Comparison of ENCODE assay signal across 8 cellular contexts in the genomic region with DNA sequence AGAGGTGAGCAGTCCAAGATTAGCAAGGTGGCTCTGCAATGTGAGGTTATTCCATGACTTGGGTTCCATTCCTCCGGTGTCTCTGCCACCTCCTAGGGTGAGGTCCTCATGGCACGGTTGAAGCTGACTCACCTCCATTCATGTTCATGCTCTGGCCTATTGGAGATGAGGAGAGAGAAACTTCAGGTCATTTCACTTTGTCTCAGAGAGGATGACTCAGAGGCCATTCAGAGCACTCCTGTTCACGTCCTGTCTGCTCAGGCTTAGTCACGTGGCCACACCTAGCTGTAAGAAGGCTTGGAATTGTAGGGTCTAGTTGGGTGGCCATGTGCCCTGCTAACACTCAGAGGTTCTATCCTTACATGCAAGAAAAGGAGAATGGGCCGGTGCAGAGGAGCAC.
DNase-seq lines count a peak whose midpoint lies in the region; ATAC-seq and TF ChIP-seq lines count a peak whose summit lies in the region.

No MANE protein-coding gene starts in this region.

- H3K27ac Mint-ChIP-seq in stimulated activated memory B cell treated with anti-CD40 and anti-IgM and Interleukin-4, amounts not matched to agents 10 μg/mL and 1 μg/mL and 100 μg/mL, for 72 hours: no peak overlapping the region

- no peaks in the 10 kb centered on the region for H3K79me2 ChIP-seq in GM23248 (ENCODE audit: insufficient read depth)

- 22 to 24% methylated on average over 5 of the region's 5 CpGs for WGBS in GM23248 (ENCODE audit: low coverage in 1 of 2, low lambda C conversion rate in 2 of 2, missing lambda C conversion rate in 2 of 2), 2 experiments

- peaks cover 20% of the 10 kb centered on the region for H3K9me3 Mint-ChIP-seq in stimulated activated memory B cell treated with anti-CD40 and anti-IgM and Interleukin-4, amounts not matched to agents 10 μg/mL and 1 μg/mL and 100 μg/mL, for 72 hours

- H3K4me3 Mint-ChIP-seq in stimulated activated memory B cell treated with anti-CD40 and anti-IgM and Interleukin-4, amounts not matched to agents 10 μg/mL and 1 μg/mL and 100 μg/mL, for 72 hours: no peak overlapping the region

- in situ Hi-C loops in ACHN (cut with HindIII; ENCODE audit: low pct_ligation_motif_present, low pct_unique_long_range_greater_than_20kb, low sequenced_read_pairs) (no loop called here), GM23248 (cut with MboI) (no loop called here)

- no peaks in the 10 kb centered on the region for H3K36me3 ChIP-seq in GM23248 (ENCODE audit: low read depth)

- no peaks in the 10 kb centered on the region for H3K9me2 ChIP-seq in GM23248 (ENCODE audit: insufficient read depth)

- peaks cover 32% of the 10 kb centered on the region for H3K27me3 Mint-ChIP-seq in stimulated activated memory B cell treated with anti-CD40 and anti-IgM and Interleukin-4, amounts not matched to agents 10 μg/mL and 1 μg/mL and 100 μg/mL, for 72 hours

- H2AFZ ChIP-seq in GM23248: no peak overlapping the region

- H3K27ac ChIP-seq in GM23248: peak overlapping the region; percentile 45; the same call in 1 of the 2 replicates

- peak; percentile 73 for DNase-seq in ACHN
- DNase-seq in GM23248: peak; percentile 87
- peak; percentile 30 for DNase-seq in iPS-NIHi11 (ENCODE audit: low spot score)
- no peak for DNase-seq in NCI-H1092 treated with DMSO at 0.1 percent for 48 hours (lab: John Stamatoyannopoulos, UW)
- DNase-seq in cerebellum (ENCODE audit: low spot score): no peak

- peak overlapping the region; percentile 20 for H3K4me2 ChIP-seq in GM23248 (ENCODE audit: unreplicated experiment)

- H4K20me1 ChIP-seq in GM23248 (ENCODE audit: insufficient read depth): no peaks in the 10 kb centered on the region

- no peak overlapping the region for H3K4me3 ChIP-seq in GM23248

- peaks cover 15% of the 10 kb centered on the region for H3K4me1 ChIP-seq in GM23248 (ENCODE audit: insufficient read depth)

- H3F3A ChIP-seq in GM23248 (ENCODE audit: insufficient read depth): peaks cover 13% of the 10 kb centered on the region

- no peaks in the 10 kb centered on the region for H3K36me3 Mint-ChIP-seq in stimulated activated memory B cell treated with anti-CD40 and anti-IgM and Interleukin-4, amounts not matched to agents 10 μg/mL and 1 μg/mL and 100 μg/mL, for 72 hours

- no peaks in the 10 kb centered on the region for H3K27me3 ChIP-seq in GM23248 (replicated peaks; ENCODE audit: insufficient read depth)

- H3K9me3 ChIP-seq in GM23248 (ENCODE audit: low read depth): no peaks in the 10 kb centered on the region

- ATAC-seq in SK-N-SH treated with all-trans-retinoic acid at 6 μM for 48 hours: peak; percentile 80
- no peak for ATAC-seq in HG02588 (IDR thresholded peaks at IDR 0.05; ENCODE audit: unreplicated experiment)
- no peak for ATAC-seq in stimulated activated memory B cell treated with anti-CD40 and anti-IgM and Interleukin-4, amounts not matched to agents 10 μg/mL and 1 μg/mL and 100 μg/mL, for 72 hours

- no peaks in the 10 kb centered on the region for H3K4me1 Mint-ChIP-seq in stimulated activated memory B cell treated with anti-CD40 and anti-IgM and Interleukin-4, amounts not matched to agents 10 μg/mL and 1 μg/mL and 100 μg/mL, for 72 hours

- H3K9ac ChIP-seq in GM23248: no peak overlapping the region

TF ChIP-seq in SK-N-SH treated with all-trans-retinoic acid at 6 μM for 48 hours, 23 proteins besides CTCF, POLR2A, EP300 and RAD21:
- TF ChIP-seq RARB (CRISPR knock-in tag; IDR thresholded peaks at IDR 0.05) (no peak), ZC3H10 (CRISPR knock-in tag; IDR thresholded peaks at IDR 0.05) (no peak), ZNF70 (CRISPR knock-in tag; IDR thresholded peaks at IDR 0.05) (no peak), CSDC2 (CRISPR knock-in tag; IDR thresholded peaks at IDR 0.05) (no peak), TCF4 (CRISPR knock-in tag; IDR thresholded peaks at IDR 0.05; ENCODE audit: borderline replicate concordance) (no peak), ZFP30 (CRISPR knock-in tag; IDR thresholded peaks at IDR 0.05) (no peak), ARNTL (CRISPR knock-in tag; IDR thresholded peaks at IDR 0.05; ENCODE audit: borderline replicate concordance, low read depth) (no peak)
- TF ChIP-seq, protein P1, sequence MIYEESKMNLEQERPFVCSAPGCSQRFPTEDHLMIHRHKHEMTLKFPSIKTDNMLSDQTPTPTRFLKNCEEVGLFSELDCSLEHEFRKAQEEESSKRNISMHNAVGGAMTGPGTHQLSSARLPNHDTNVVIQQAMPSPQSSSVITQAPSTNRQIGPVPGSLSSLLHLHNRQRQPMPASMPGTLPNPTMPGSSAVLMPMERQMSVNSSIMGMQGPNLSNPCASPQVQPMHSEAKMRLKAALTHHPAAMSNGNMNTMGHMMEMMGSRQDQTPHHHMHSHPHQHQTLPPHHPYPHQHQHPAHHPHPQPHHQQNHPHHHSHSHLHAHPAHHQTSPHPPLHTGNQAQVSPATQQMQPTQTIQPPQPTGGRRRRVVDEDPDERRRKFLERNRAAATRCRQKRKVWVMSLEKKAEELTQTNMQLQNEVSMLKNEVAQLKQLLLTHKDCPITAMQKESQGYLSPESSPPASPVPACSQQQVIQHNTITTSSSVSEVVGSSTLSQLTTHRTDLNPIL (CRISPR knock-in tag; IDR thresholded peaks at IDR 0.05; ENCODE audit: low read depth): no peak
- TF ChIP-seq, protein P2, sequence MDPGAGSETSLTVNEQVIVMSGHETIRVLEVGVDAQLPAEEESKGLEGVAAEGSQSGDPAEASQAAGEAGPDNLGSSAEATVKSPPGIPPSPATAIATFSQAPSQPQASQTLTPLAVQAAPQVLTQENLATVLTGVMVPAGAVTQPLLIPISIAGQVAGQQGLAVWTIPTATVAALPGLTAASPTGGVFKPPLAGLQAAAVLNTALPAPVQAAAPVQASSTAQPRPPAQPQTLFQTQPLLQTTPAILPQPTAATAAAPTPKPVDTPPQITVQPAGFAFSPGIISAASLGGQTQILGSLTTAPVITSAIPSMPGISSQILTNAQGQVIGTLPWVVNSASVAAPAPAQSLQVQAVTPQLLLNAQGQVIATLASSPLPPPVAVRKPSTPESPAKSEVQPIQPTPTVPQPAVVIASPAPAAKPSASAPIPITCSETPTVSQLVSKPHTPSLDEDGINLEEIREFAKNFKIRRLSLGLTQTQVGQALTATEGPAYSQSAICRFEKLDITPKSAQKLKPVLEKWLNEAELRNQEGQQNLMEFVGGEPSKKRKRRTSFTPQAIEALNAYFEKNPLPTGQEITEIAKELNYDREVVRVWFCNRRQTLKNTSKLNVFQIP (CRISPR knock-in tag; IDR thresholded peaks at IDR 0.05; ENCODE audit: borderline replicate concordance, low read depth): no peak

Comparison
In these comparisons a context has a peak if more than half of its experiments do, and no peak if none do; other contexts are left out.
1. DNase-seq: peak in ACHN (single experiment), GM23248 (single experiment) and iPS-NIHi11 (single experiment); none in NCI-H1092 treated with DMSO at 0.1 percent for 48 hours (single experiment) and cerebellum (single experiment).